ENCODE assay signal across 2 cellular contexts in genomic region chr3:172585954-172586353, GRCh38.
TF ChIP-seq lines count a peak whose summit lies in the region.

No MANE protein-coding gene starts in this region.

TF ChIP-seq in liver, 16 proteins besides CTCF, POLR2A, EP300 and RAD21 (continued from another document):
- TF ChIP-seq JUND (IDR thresholded peaks at IDR 0.05) (no peak), TAF1 (conservative IDR thresholded peaks at IDR 0.05) (no peak), MAX (IDR thresholded peaks at IDR 0.05) (no peak), FOXA2 (IDR thresholded peaks at IDR 0.05) (no peak), YY1 (IDR thresholded peaks at IDR 0.05) (no peak), ZBTB33 (IDR thresholded peaks at IDR 0.05) (no peak), GABPA (IDR thresholded peaks at IDR 0.05 in 1 of 2, conservative IDR thresholded peaks at IDR 0.05 in 1 of 2) (no peak), EGR1 (IDR thresholded peaks at IDR 0.05; ENCODE audit: low read depth in 2 of 2) (no peak), FOXA1 (IDR thresholded peaks at IDR 0.05) (no peak), RXRA (IDR thresholded peaks at IDR 0.05) (no peak), HNF4G (IDR thresholded peaks at IDR 0.05) (no peak), NR2F2 (IDR thresholded peaks at IDR 0.05) (no peak)

TF ChIP-seq in HepG2, 621 proteins besides CTCF, POLR2A, EP300 and RAD21 (continued from another document):
- TF ChIP-seq PBX2 (CRISPR knock-in tag; IDR thresholded peaks at IDR 0.05) (no peak), ARNT2 (CRISPR knock-in tag; IDR thresholded peaks at IDR 0.05; ENCODE audit: low read depth) (no peak), SIX4 (CRISPR knock-in tag; IDR thresholded peaks at IDR 0.05) (no peak), ZGPAT (CRISPR knock-in tag; IDR thresholded peaks at IDR 0.05) (no peak), DR1 (CRISPR knock-in tag; IDR thresholded peaks at IDR 0.05) (no peak), CEBPG (CRISPR knock-in tag; IDR thresholded peaks at IDR 0.05) (no peak)
